34 cellular contexts compared by ENCODE assay signal in genomic region chr1:165224504-165224903, GRCh38.
"Had no signal": no experiment of that assay in that cellular context is flagged by ENCODE, and none has a peak within 500 bp of the region (broad histone marks: within the 10 kb centered on the region; RNA-seq: fewer than 3 reads in every experiment).

No MANE protein-coding gene starts in this region.

- H3K4me3 ChIP-seq: MG63 had no signal

- H3K27me3 ChIP-seq: MG63 had no signal

- H3K36me3 ChIP-seq: MG63 had no signal

- H3K9me3 ChIP-seq: MG63 had no signal

- H3K4me2 ChIP-seq: KMS-11 had no signal

- DNase-seq: Karpas-422, Kasumi-1, KG1, MG63, MM.1S, MV-4-11, NCI-H1048, NCI-H1092, NCI-H1092 treated with DMSO at 0.1 percent for 48 hours, NCI-H1105, NCI-H1105 treated with DMSO at 0.1 percent for 48 hours, NCI-H1417, NCI-H1417 treated with DMSO at 0.1 percent for 48 hours, NCI-H1436, NCI-H1436 treated with DMSO at 0.1 percent for 48 hours, NCI-H146, NCI-H1694, NCI-H1694 treated with DMSO at 0.1 percent for 48 hours, NCI-H187, NCI-H187 treated with DMSO at 0.1 percent for 48 hours, NCI-H1930, NCI-H2029, NCI-H2029 treated with DMSO at 0.1 percent for 48 hours, NCI-H2081, NCI-H2081 treated with DMSO at 0.1 percent for 48 hours, NCI-H2107, NCI-H2171, NCI-H2171 treated with DMSO at 0.1 percent for 48 hours, NCI-H2227 treated with DMSO at 0.1 percent for 48 hours, NCI-H226, NCI-H345, NCI-H446, NCI-H446 treated with DMSO at 0.1 percent for 48 hours had no signal

- H3K27ac ChIP-seq: KMS-11 had no signal

- H3K9ac ChIP-seq: KMS-11 had no signal
